In the genomic region with DNA sequence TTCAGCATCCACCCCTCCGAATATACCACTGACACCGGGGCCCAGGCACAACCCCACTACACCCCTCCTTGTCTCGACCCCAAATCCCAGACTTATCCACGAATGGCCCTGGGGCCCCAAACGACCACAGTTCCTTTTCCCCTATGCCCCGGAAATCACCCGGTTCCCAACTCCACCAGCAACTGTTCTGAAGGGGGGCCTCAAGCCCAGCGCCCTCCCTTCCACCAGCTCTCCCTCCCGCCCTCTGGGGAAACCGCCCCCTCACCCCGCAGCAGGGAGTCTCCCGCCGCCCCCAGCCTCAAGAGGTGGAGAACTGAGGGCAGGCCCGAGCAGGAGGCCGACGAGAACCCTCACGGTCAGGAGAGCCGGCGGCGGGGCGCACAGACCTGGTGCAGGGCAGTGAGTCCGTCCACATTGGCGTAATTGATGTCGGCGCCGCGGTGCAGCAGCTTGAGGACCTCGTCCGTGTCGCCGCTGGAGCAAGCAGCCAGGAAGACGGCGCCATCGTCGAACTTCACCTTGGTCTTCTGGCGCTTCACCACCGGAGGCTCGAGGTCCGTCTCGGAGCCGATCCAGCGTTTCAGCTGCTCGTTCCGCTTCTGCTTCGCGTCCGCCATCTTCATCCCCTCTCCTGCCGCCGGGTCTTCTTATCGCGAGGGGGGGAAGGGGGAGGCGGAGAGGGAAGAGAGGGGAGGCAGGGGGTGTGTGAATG, we compare ENCODE assay signal across 8 cellular contexts. TPM values are rescaled to one million over a fixed set of nuclear protein-coding genes. Genes with fewer than 3 reads are reported as not detected.
DNase-seq lines count a peak whose midpoint lies in the region; ATAC-seq, FAIRE-seq and TF ChIP-seq lines count a peak whose summit lies in the region.

No MANE protein-coding gene starts in this region.

- WGBS in adipose tissue, 3 donors, result 0 to 1% (median 0%) methylated on average over 47 to 52 of the region's 52 CpGs

- no peak for TF ChIP-seq CTCF in AG09319 (IDR thresholded peaks at IDR 0.05; ENCODE audit: low read depth, low read length)
- no peak for TF ChIP-seq CTCF in right atrium auricular region (IDR thresholded peaks at IDR 0.05)
- no peak for TF ChIP-seq CTCF in retinal pigment epithelial cell (conservative IDR thresholded peaks at IDR 0.05; ENCODE audit: low read depth, low read length)

- H3K27me3 ChIP-seq in right atrium auricular region, result no peaks in the 10 kb centered on the region

- peaks cover 0 to 34% of the 10 kb centered on the region in 2 donors for H3K4me1 ChIP-seq in right atrium auricular region

- DNase-seq in AG09319 (ENCODE audit: extremely low read depth, low read depth), result peak; percentile 14
- peak; percentile 4 for DNase-seq in RCC 7860 (ENCODE audit: low spot score)
- no peak for DNase-seq in right atrium auricular region (ENCODE audit: low spot score)
- no peak for DNase-seq in retinal pigment epithelial cell (ENCODE audit: low read depth)
- no peak for DNase-seq in OCI-M2 (lab: John Stamatoyannopoulos, UW; ENCODE audit: unreplicated experiment)

- H3K36me3 ChIP-seq in right atrium auricular region, result no peaks in the 10 kb centered on the region

- ATAC-seq in GM18870 (IDR thresholded peaks at IDR 0.05; ENCODE audit: unreplicated experiment) (peak; percentile 1), HG03139 (IDR thresholded peaks at IDR 0.05; ENCODE audit: unreplicated experiment) (peak; percentile 17)

- FAIRE-seq in RCC 7860 (lab: Jason Lieb, UNC), result no peak

- no peaks in the 10 kb centered on the region for H3K9me3 ChIP-seq in right atrium auricular region

- H3K27ac ChIP-seq in adipose tissue (ENCODE audit: low read depth, low read length) (peak overlapping the region; percentile 97), right atrium auricular region (peak overlapping the region; percentile 98 to 99)

- peak overlapping the region; percentile 96 to 98 for H3K4me3 ChIP-seq in right atrium auricular region
- H3K4me3 ChIP-seq in retinal pigment epithelial cell (ENCODE audit: low read length), result peak overlapping the region; percentile 93

RNA-seq across cellular contexts. Expression of gene PPP1R12A, which starts 0.4 kb away (rescaled TPM):
- 10 to 100 TPM in 2 of 3 donors, 1 to 10 TPM in 1; 6.2 to 18.2 (median 15.4) TPM for polyA plus RNA-seq in adipose tissue
- total RNA-seq in right atrium auricular region, result 10 to 100 TPM; 64.3 to 70.7 TPM

Comparison
In these comparisons a context has a peak if more than half of its experiments do, and no peak if none do; other contexts are left out.
1. DNase-seq: peak in AG09319 (single experiment) and RCC 7860 (single experiment); none in right atrium auricular region (single experiment), retinal pigment epithelial cell (single experiment) and OCI-M2 (single experiment).